In genomic region chr2:197241590-197241989, GRCh38 we compare ENCODE assay signal across 28 cellular contexts.
DNase-seq lines count a peak whose midpoint lies in the region; ATAC-seq, FAIRE-seq and TF ChIP-seq lines count a peak whose summit lies in the region.
"Had no signal": no experiment of that assay in that cellular context is flagged by ENCODE, and none has a peak within 500 bp of the region (broad histone marks: within the 10 kb centered on the region; RNA-seq: fewer than 3 reads in every experiment).

No MANE protein-coding gene starts in this region.

- ATAC-seq in CD4-positive, alpha-beta T cell (ENCODE audit: poor library complexity) = no peak
- ATAC-seq in GM21381 (IDR thresholded peaks at IDR 0.05; ENCODE audit: unreplicated experiment) = no peak
- ATAC-seq: activated T-cell treated with anti-CD3 and anti-CD28 coated beads, Interleukin-2, amount 50 U/mL, for 4 hours; esophagus mucosa; gastrocnemius medialis; right lobe of liver; SK-N-SH treated with all-trans-retinoic acid at 6 μM for 48 hours had no signal

- DNase-seq in CD4-positive, alpha-beta T cell = no peak
- no peak for DNase-seq in kidney
- no peak for DNase-seq in SKM-1 (lab: John Stamatoyannopoulos, UW; ENCODE audit: unreplicated experiment)
- DNase-seq in NCI-H146 (lab: John Stamatoyannopoulos, UW) = no peak
- DNase-seq: activated naive CD4-positive, alpha-beta T cell treated with Interleukin-2 at 50 U/mL for 16 hours; activated T-cell treated with anti-CD3 and anti-CD28 coated beads, Interleukin-2, amount 50 U/mL, for 4 hours; amygdala; DMS153; effector memory CD4-positive, alpha-beta T cell; gastrocnemius medialis; GDM1; islet precursor cell; KG1; NCI-H187; NCI-H526; right lobe of liver; stimulated activated CD4-positive, alpha-beta T cell treated with anti-CD3 and anti-CD28 coated beads, Interleukin-4, amount 100 ng/mL, for 4 hours; stimulated activated naive CD4-positive, alpha-beta T cell; T1000; testis; uterus had no signal

- no peak overlapping the region for H2AFZ ChIP-seq in OCI-LY3 (ENCODE audit: low read depth, low read length)

- H3K27ac Mint-ChIP-seq in CD4-positive, alpha-beta T cell = peak overlapping the region; percentile 91

- H3K9me3 Mint-ChIP-seq in CD4-positive, alpha-beta T cell = no peaks in the 10 kb centered on the region
- H3K9me3 Mint-ChIP-seq: activated T-cell treated with anti-CD3 and anti-CD28 coated beads, Interleukin-2, amount 50 U/mL, for 4 hours had no signal

- H3K27me3 Mint-ChIP-seq in CD4-positive, alpha-beta T cell = no peaks in the 10 kb centered on the region

- peaks cover 89% of the 10 kb centered on the region for H3K4me1 Mint-ChIP-seq in CD4-positive, alpha-beta T cell (ENCODE audit: low read depth)

- peaks cover 3% of the 10 kb centered on the region for H3K36me3 ChIP-seq in OCI-LY3 (replicated peaks; ENCODE audit: low read depth, low read length)
- no peaks in the 10 kb centered on the region for H3K36me3 ChIP-seq in kidney (ENCODE audit: control insufficient read depth in 1 of 2, insufficient read depth in 2 of 2, low read length in 2 of 2)
- H3K36me3 ChIP-seq: breast epithelium, gastrocnemius medialis, right lobe of liver, uterus had no signal

- intact Hi-C loops in CD4-positive, alpha-beta T cell (cut with DNase I, micrococcal nuclease) = loop anchor here in 1 of 2 experiments (2.0 kb wide), 2 partner anchors 13 to 29 kb away; no protein-coding TSS in a partner anchor
- intact Hi-C loops in kidney (cut with DNase I) = no loop called here

- H3K4me3 ChIP-seq in OCI-LY3 (ENCODE audit: low read length) = no peak overlapping the region
- H3K4me3 ChIP-seq in kidney (ENCODE audit: low read length in 2 of 2) = no peak overlapping the region
- H3K4me3 ChIP-seq: breast epithelium, gastrocnemius medialis, right lobe of liver, testis, uterus had no signal

- no peak overlapping the region for H3K9ac ChIP-seq in OCI-LY3 (ENCODE audit: low read length)
- H3K9ac ChIP-seq in kidney (ENCODE audit: low read length in 2 of 2) = no peak overlapping the region

- H3K4me3 Mint-ChIP-seq in CD4-positive, alpha-beta T cell = peak overlapping the region; percentile 32

- H3K27ac ChIP-seq in CD4-positive, alpha-beta T cell (ENCODE audit: low read depth, low read length) = peak overlapping the region; percentile 75
- H3K27ac ChIP-seq in OCI-LY3 (ENCODE audit: low read length) = no peak overlapping the region
- no peak overlapping the region for H3K27ac ChIP-seq in kidney (ENCODE audit: low read depth in 2 of 2, low read length in 2 of 2)
- H3K27ac ChIP-seq: breast epithelium, gastrocnemius medialis, right lobe of liver, testis, uterus had no signal

- H3K27me3 ChIP-seq in CD4-positive, alpha-beta T cell (ENCODE audit: control insufficient read depth, insufficient read depth, low read length) = no peaks in the 10 kb centered on the region
- no peaks in the 10 kb centered on the region for H3K27me3 ChIP-seq in OCI-LY3 (ENCODE audit: low read depth, low read length)
- H3K27me3 ChIP-seq: breast epithelium, gastrocnemius medialis, right lobe of liver, testis, uterus had no signal

- peaks cover 20% of the 10 kb centered on the region for H3K79me2 ChIP-seq in OCI-LY3 (ENCODE audit: low read length)

- H3K4me1 ChIP-seq in OCI-LY3 (ENCODE audit: low read length) (peaks cover 41% of the 10 kb centered on the region), kidney (ENCODE audit: control insufficient read depth in 1 of 2, insufficient read depth in 1 of 2, low read depth in 1 of 2, low read length in 2 of 2) (no peaks in the 10 kb centered on the region)
- H3K4me1 ChIP-seq: breast epithelium, uterus had no signal

- H3K36me3 Mint-ChIP-seq in CD4-positive, alpha-beta T cell (ENCODE audit: low read depth) = peaks cover 25% of the 10 kb centered on the region

- H3K9me3 ChIP-seq in CD4-positive, alpha-beta T cell (ENCODE audit: control insufficient read depth, low read length) = no peaks in the 10 kb centered on the region
- H3K9me3 ChIP-seq in OCI-LY3 (ENCODE audit: insufficient read depth, low read length) (no peaks in the 10 kb centered on the region), kidney (ENCODE audit: control insufficient read depth in 1 of 2, low read length in 2 of 2) (no peaks in the 10 kb centered on the region)
- H3K9me3 ChIP-seq: breast epithelium, gastrocnemius medialis, right lobe of liver, testis, uterus had no signal

- TF ChIP-seq CTCF in CD4-positive, alpha-beta T cell (IDR thresholded peaks at IDR 0.05) = no peak
- TF ChIP-seq CTCF in OCI-LY3 (IDR thresholded peaks at IDR 0.05; ENCODE audit: low read depth, low read length) (no peak), kidney (IDR thresholded peaks at IDR 0.05; ENCODE audit: borderline replicate concordance, extremely low read depth, insufficient read depth) (no peak)

- FAIRE-seq in A204.1 (lab: Jason Lieb, UNC) (peak; percentile 68), kidney (lab: Jason Lieb, UNC) (peak; percentile 58)
- FAIRE-seq: H54 had no signal

- H4K20me1 ChIP-seq in OCI-LY3 (ENCODE audit: insufficient read depth, low read length) = no peaks in the 10 kb centered on the region

- POLR2A ChIA-PET in CD4-positive, alpha-beta T cell (lab: Charles Lee) = interaction anchor here (1.2 to 12.9 kb wide), 10 partner anchors 14 to 66 kb away, joined by 4 to 164 read pairs (median 12); partner anchors contain the start of gene ANKRD44

- CTCF ChIA-PET in CD4-positive, alpha-beta T cell (lab: Charles Lee) = no interaction called here

- H3K4me2 ChIP-seq in OCI-LY3 (ENCODE audit: low read length) = peak overlapping the region; percentile 96
